1 cellular context compared by ENCODE assay signal in genomic region chr11:2209370-2209801, GRCh38.
TF ChIP-seq lines count a peak whose summit lies in the region.

No MANE protein-coding gene starts in this region.

TF ChIP-seq in H1, 55 proteins besides CTCF, POLR2A, EP300 and RAD21 (continued from another document):
- TF ChIP-seq CHD7 (IDR thresholded peaks at IDR 0.05; ENCODE audit: insufficient replicate concordance, low read length) (no peak), KDM5A (IDR thresholded peaks at IDR 0.05; ENCODE audit: low read length) (no peak), TCF12 (IDR thresholded peaks at IDR 0.05; ENCODE audit: low read depth, low read length) (no peak), CREB1 (IDR thresholded peaks at IDR 0.05) (no peak), EZH2 (IDR thresholded peaks at IDR 0.05; ENCODE audit: low read depth, low read length, severe bottlenecking) (no peak), BCL11A (IDR thresholded peaks at IDR 0.05; ENCODE audit: low read depth in 2 of 2, low read length in 2 of 2) (no peak), SRF (IDR thresholded peaks at IDR 0.05; ENCODE audit: low read depth, low read length) (no peak), USF2 (IDR thresholded peaks at IDR 0.05; ENCODE audit: low read length) (no peak), CHD1 (IDR thresholded peaks at IDR 0.05; ENCODE audit: low read depth, low read length) (no peak), RXRA (IDR thresholded peaks at IDR 0.05; ENCODE audit: insufficient read depth, low read depth, low read length) (no peak), FOSL1 (IDR thresholded peaks at IDR 0.05; ENCODE audit: insufficient read depth, low read depth, low read length) (no peak), HDAC2 (IDR thresholded peaks at IDR 0.05; ENCODE audit: borderline replicate concordance in 1 of 2, low read depth in 2 of 2, low read length in 2 of 2) (no peak), YY1 (IDR thresholded peaks at IDR 0.05; ENCODE audit: low read depth, low read length) (no peak)
